Comparison of ENCODE assay signal across 25 cellular contexts in genomic region chr17:39726617-39727016, GRCh38. TPM values are rescaled to one million over a fixed set of nuclear protein-coding genes. Genes with fewer than 3 reads are reported as not detected.
DNase-seq lines count a peak whose midpoint lies in the region; ATAC-seq and TF ChIP-seq lines count a peak whose summit lies in the region.
"Had no signal": no experiment of that assay in that cellular context is flagged by ENCODE, and none has a peak within 500 bp of the region (broad histone marks: within the 10 kb centered on the region; RNA-seq: fewer than 3 reads in every experiment).

No MANE protein-coding gene starts in this region.

- TF ChIP-seq CTCF in Calu3 (IDR thresholded peaks at IDR 0.05; ENCODE audit: unreplicated experiment): no peak
- TF ChIP-seq CTCF in activated CD8-positive, alpha-beta T cell treated with anti-CD3 and anti-CD28 coated beads for 36 hours (IDR thresholded peaks at IDR 0.05): no peak

- no peak for ATAC-seq in memory B cell (ENCODE audit: low read depth)
- ATAC-seq in stimulated activated memory B cell treated with anti-CD40 and anti-IgM and Interleukin-4, amounts not matched to agents 10 μg/mL and 1 μg/mL and 100 μg/mL, for 72 hours: no peak
- no peak for ATAC-seq in activated CD8-positive, alpha-beta T cell treated with anti-CD3 and anti-CD28 coated beads for 36 hours
- ATAC-seq: GM23338, Right ventricle myocardium inferior had no signal

- BruUV-seq in Calu3 (replicated peaks; lab: Mats Ljungman, UMichigan): no TSS peak

- no peaks in the 10 kb centered on the region for H3K9me3 Mint-ChIP-seq in Calu3 (ENCODE audit: low read depth, unreplicated experiment)
- H3K9me3 Mint-ChIP-seq in memory B cell: no peaks in the 10 kb centered on the region
- no peaks in the 10 kb centered on the region for H3K9me3 Mint-ChIP-seq in stimulated activated memory B cell treated with anti-CD40 and anti-IgM and Interleukin-4, amounts not matched to agents 10 μg/mL and 1 μg/mL and 100 μg/mL, for 72 hours
- H3K9me3 Mint-ChIP-seq in activated CD8-positive, alpha-beta T cell treated with anti-CD3 and anti-CD28 coated beads for 36 hours: no peaks in the 10 kb centered on the region
- H3K9me3 Mint-ChIP-seq: CD8-positive, alpha-beta memory T cell; GM23338; H9 had no signal

- H3K27ac Mint-ChIP-seq in Calu3 (ENCODE audit: unreplicated experiment) (peak overlapping the region; percentile 90), memory B cell (peak overlapping the region; percentile 18)
- peak overlapping the region; percentile 14 for H3K27ac Mint-ChIP-seq in stimulated activated memory B cell treated with anti-CD40 and anti-IgM and Interleukin-4, amounts not matched to agents 10 μg/mL and 1 μg/mL and 100 μg/mL, for 72 hours
- no peak overlapping the region for H3K27ac Mint-ChIP-seq in activated CD8-positive, alpha-beta T cell treated with anti-CD3 and anti-CD28 coated beads for 36 hours
- H3K27ac Mint-ChIP-seq: GM23338 had no signal

- no peak for DNase-seq in Calu3
- DNase-seq in memory B cell (ENCODE audit: low spot score in 2 of 2): no peak
- no peak for DNase-seq in activated CD8-positive, alpha-beta T cell treated with anti-CD3 and anti-CD28 coated beads for 36 hours
- no peak for DNase-seq in effector memory CD4-positive, alpha-beta T cell
- no peak for DNase-seq in NCI-H345 treated with DMSO at 0.1 percent for 48 hours (lab: John Stamatoyannopoulos, UW; ENCODE audit: unreplicated experiment)
- DNase-seq: CD8-positive, alpha-beta memory T cell; DMS79 treated with DMSO at 0.1 percent for 48 hours; GF-D8; H9; Kasumi-1; MV-4-11; NCI-H1105; NCI-H1436 treated with DMSO at 0.1 percent for 48 hours; NCI-H187 treated with DMSO at 0.1 percent for 48 hours; NCI-H446; NCI-H524 treated with DMSO at 0.1 percent for 48 hours; NCI-H774; SJCRH30 had no signal

- H3K4me3 Mint-ChIP-seq in Calu3 (ENCODE audit: low read depth, unreplicated experiment): peak overlapping the region; percentile 0
- no peak overlapping the region for H3K4me3 Mint-ChIP-seq in memory B cell
- no peak overlapping the region for H3K4me3 Mint-ChIP-seq in stimulated activated memory B cell treated with anti-CD40 and anti-IgM and Interleukin-4, amounts not matched to agents 10 μg/mL and 1 μg/mL and 100 μg/mL, for 72 hours
- H3K4me3 Mint-ChIP-seq in activated CD8-positive, alpha-beta T cell treated with anti-CD3 and anti-CD28 coated beads for 36 hours: no peak overlapping the region
- H3K4me3 Mint-ChIP-seq: CD14-positive monocyte, GM23338, H9 had no signal

- no peak overlapping the region for H3K27ac ChIP-seq in effector memory CD4-positive, alpha-beta T cell (ENCODE audit: insufficient read depth, low read length, poor library complexity, severe bottlenecking)
- H3K27ac ChIP-seq: SJCRH30 had no signal

- H3K27me3 ChIP-seq in effector memory CD4-positive, alpha-beta T cell (replicated peaks; ENCODE audit: control insufficient read depth, insufficient read depth, low read length, poor library complexity, severe bottlenecking): no peaks in the 10 kb centered on the region
- H3K27me3 ChIP-seq: SJCRH30 had no signal

- H3K27me3 Mint-ChIP-seq in Calu3 (ENCODE audit: unreplicated experiment) (no peaks in the 10 kb centered on the region), memory B cell (no peaks in the 10 kb centered on the region)
- H3K27me3 Mint-ChIP-seq in stimulated activated memory B cell treated with anti-CD40 and anti-IgM and Interleukin-4, amounts not matched to agents 10 μg/mL and 1 μg/mL and 100 μg/mL, for 72 hours: no peaks in the 10 kb centered on the region
- H3K27me3 Mint-ChIP-seq in activated CD8-positive, alpha-beta T cell treated with anti-CD3 and anti-CD28 coated beads for 36 hours: no peaks in the 10 kb centered on the region
- H3K27me3 Mint-ChIP-seq: CD8-positive, alpha-beta memory T cell had no signal

- peaks cover 11% of the 10 kb centered on the region for H3K4me1 ChIP-seq in effector memory CD4-positive, alpha-beta T cell (ENCODE audit: control insufficient read depth, insufficient read depth, low read length, poor library complexity, severe bottlenecking)
- H3K4me1 ChIP-seq: SJCRH30 had no signal

- CTCF ChIA-PET in Calu3 (lab: Charles Lee): interaction anchor here (0.6 to 161.2 kb wide), 14 partner anchors 1 to 446 kb away, joined by 3 to 42089 read pairs (median 14); partner anchors contain the start of genes ERBB2, GRB7, MIEN1 and NEUROD2
- CTCF ChIA-PET in activated CD8-positive, alpha-beta T cell treated with anti-CD3 and anti-CD28 coated beads for 36 hours (lab: Charles Lee): no interaction called here

- POLR2A ChIA-PET in activated CD8-positive, alpha-beta T cell treated with anti-CD3 and anti-CD28 coated beads for 36 hours (lab: Charles Lee): no interaction called here

- peaks cover 100% of the 10 kb centered on the region for H3K36me3 Mint-ChIP-seq in Calu3 (ENCODE audit: insufficient read depth, unreplicated experiment)
- peaks cover 23% of the 10 kb centered on the region for H3K36me3 Mint-ChIP-seq in memory B cell
- peaks cover 42% of the 10 kb centered on the region for H3K36me3 Mint-ChIP-seq in stimulated activated memory B cell treated with anti-CD40 and anti-IgM and Interleukin-4, amounts not matched to agents 10 μg/mL and 1 μg/mL and 100 μg/mL, for 72 hours
- peaks cover 16% of the 10 kb centered on the region for H3K36me3 Mint-ChIP-seq in activated CD8-positive, alpha-beta T cell treated with anti-CD3 and anti-CD28 coated beads for 36 hours (ENCODE audit: low read depth)

- no peak overlapping the region for H3K4me3 ChIP-seq in effector memory CD4-positive, alpha-beta T cell (ENCODE audit: insufficient read depth, low read depth, low read length, poor library complexity, severe bottlenecking)
- H3K4me3 ChIP-seq: GM23338, SJCRH30 had no signal

- H3K4me1 Mint-ChIP-seq in Calu3 (ENCODE audit: low read depth, unreplicated experiment) (peaks cover 44% of the 10 kb centered on the region), memory B cell (peaks cover 16% of the 10 kb centered on the region)
- H3K4me1 Mint-ChIP-seq in stimulated activated memory B cell treated with anti-CD40 and anti-IgM and Interleukin-4, amounts not matched to agents 10 μg/mL and 1 μg/mL and 100 μg/mL, for 72 hours: peaks cover 40% of the 10 kb centered on the region
- peaks cover 17% of the 10 kb centered on the region for H3K4me1 Mint-ChIP-seq in activated CD8-positive, alpha-beta T cell treated with anti-CD3 and anti-CD28 coated beads for 36 hours (ENCODE audit: low read depth)

- intact Hi-C loops in Calu3 (cut with micrococcal nuclease; ENCODE audit: unreplicated experiment): no loop called here
- intact Hi-C loops in activated CD8-positive, alpha-beta T cell treated with anti-CD3 and anti-CD28 coated beads for 36 hours (cut with micrococcal nuclease): no loop called here

- H3K36me3 ChIP-seq in effector memory CD4-positive, alpha-beta T cell (ENCODE audit: control insufficient read depth, insufficient read depth, low read length): peaks cover 18% of the 10 kb centered on the region
- H3K36me3 ChIP-seq: SJCRH30 had no signal

- no peaks in the 10 kb centered on the region for H3K9me3 ChIP-seq in effector memory CD4-positive, alpha-beta T cell (ENCODE audit: control insufficient read depth, low read length)
- H3K9me3 ChIP-seq: SJCRH30 had no signal

TF ChIP-seq in PFSK-1, 5 proteins besides CTCF, POLR2A, EP300 and RAD21:
- TF ChIP-seq TAF1 (IDR thresholded peaks at IDR 0.05; ENCODE audit: borderline replicate concordance, insufficient read depth, low read length) (no peak), POLR2AphosphoS5 (IDR thresholded peaks at IDR 0.05; ENCODE audit: low read depth, low read length) (0 out of 2 replicates have a peak, but pooled peaks have one; percentile 25)
TF ChIP-seq in PFSK-1: peak in this region for 1.

RNA-seq across cellular contexts. Expression of gene MIEN1, which starts 3.7 kb away (rescaled TPM):
- 2,121 and 2,217 TPM in 2 replicates for total RNA-seq in Calu3 (2022)
- 145 TPM for polyA plus RNA-seq in PFSK-1 (2012; ENCODE audit: insufficient read length, low read depth)
- 10 to 100 TPM; 32.5 to 34.0 TPM for total RNA-seq in activated CD8-positive, alpha-beta T cell treated with anti-CD3 and anti-CD28 coated beads for 36 hours

RNA-seq across cellular contexts. Expression of gene GRB7, which starts 11.1 kb away (rescaled TPM):
- 2,531 and 2,746 TPM in 2 replicates for total RNA-seq in Calu3 (2022)
- polyA plus RNA-seq in PFSK-1 (2012; ENCODE audit: insufficient read length, low read depth): 0.69 TPM
- 1 to 10 TPM in 1 of 2 experiments, not detected in 1; 1.2 TPM for total RNA-seq in activated CD8-positive, alpha-beta T cell treated with anti-CD3 and anti-CD28 coated beads for 36 hours
- total RNA-seq: CD8-positive, alpha-beta memory T cell; M059J; SJCRH30 had no signal
- polyA plus RNA-seq: CD14-positive monocyte; CD8-positive, alpha-beta memory T cell had no signal

RNA-seq across cellular contexts. Expression of gene ERBB2, which starts 26.8 kb away (rescaled TPM):
- total RNA-seq in Calu3 (2022): 4,829 and 4,830 TPM in 2 replicates
- polyA plus RNA-seq in PFSK-1 (2012; ENCODE audit: insufficient read length, low read depth): 19.0 TPM
- total RNA-seq in activated CD8-positive, alpha-beta T cell treated with anti-CD3 and anti-CD28 coated beads for 36 hours: 1 to 10 TPM; 5.2 TPM

RNA-seq across cellular contexts. Expression of gene PGAP3, which starts 38.8 kb away (rescaled TPM):
- 1,186 and 1,276 TPM in 2 replicates for total RNA-seq in Calu3 (2022)
- 15.2 TPM for polyA plus RNA-seq in PFSK-1 (2012; ENCODE audit: insufficient read length, low read depth)
- 1 to 10 TPM; 6.4 to 7.4 TPM for total RNA-seq in activated CD8-positive, alpha-beta T cell treated with anti-CD3 and anti-CD28 coated beads for 36 hours

RNA-seq across cellular contexts. Expression of gene PNMT, which starts 58.4 kb away (rescaled TPM):
- total RNA-seq in Calu3 (2022): 1.3 and 3.2 TPM in 2 replicates
- polyA plus RNA-seq in PFSK-1 (2012; ENCODE audit: insufficient read length, low read depth): not detected
- total RNA-seq in activated CD8-positive, alpha-beta T cell treated with anti-CD3 and anti-CD28 coated beads for 36 hours: under 1 TPM in 1 of 2 experiments, not detected in 1; 0.40 TPM
- total RNA-seq: A673; CD8-positive, alpha-beta memory T cell; M059J had no signal
- polyA plus RNA-seq: CD14-positive monocyte had no signal

Comparison
In these comparisons a context has a peak if more than half of its experiments do, and no peak if none do; other contexts are left out.
1. RNA of gene MIEN1, which starts 3.7 kb away (total RNA-seq): 2,121 to 2,217 TPM in Calu3; 32.5 to 34.0 TPM in activated CD8-positive, alpha-beta T cell treated with anti-CD3 and anti-CD28 coated beads for 36 hours; every median in the first group is over 10 times any median in the second.
2. RNA of gene GRB7, which starts 11.1 kb away (total RNA-seq): 2,531 to 2,746 TPM in Calu3; 1.2 TPM in activated CD8-positive, alpha-beta T cell treated with anti-CD3 and anti-CD28 coated beads for 36 hours; every median in the first group is over 1,000 times any median in the second.
3. RNA of gene ERBB2, which starts 26.8 kb away (total RNA-seq): 4,829 to 4,830 TPM in Calu3; 5.2 TPM in activated CD8-positive, alpha-beta T cell treated with anti-CD3 and anti-CD28 coated beads for 36 hours; every median in the first group is over 100 times any median in the second.